In the genomic region with DNA sequence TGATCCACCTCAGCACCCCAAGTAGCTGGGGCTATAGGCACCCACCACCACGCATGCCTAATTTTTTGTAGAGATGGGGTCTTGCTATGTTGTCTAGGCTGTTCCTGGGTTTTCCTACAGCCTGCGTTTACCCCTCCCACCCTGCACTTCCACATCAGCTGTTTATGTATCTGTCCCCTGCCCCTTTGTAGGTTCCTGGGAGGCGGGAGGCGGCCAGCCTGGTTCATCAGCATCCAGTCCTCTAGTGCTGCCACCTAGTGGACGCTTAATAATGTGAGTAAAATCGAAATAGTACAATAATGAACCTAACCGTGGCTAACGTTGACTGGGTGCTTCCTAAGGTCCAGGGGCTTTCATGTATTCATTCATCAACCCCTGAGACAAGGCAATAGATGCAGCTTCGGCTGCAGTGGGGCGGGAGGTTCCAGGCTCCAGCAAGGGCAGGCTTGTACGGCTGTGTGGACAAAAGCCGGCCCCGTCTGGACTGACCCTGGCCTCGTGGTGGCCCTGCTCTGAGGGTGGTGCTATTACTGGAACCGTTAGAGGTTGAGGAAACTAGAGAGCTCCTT, we compare ENCODE assay signal across 8 cellular contexts. TPM values are rescaled to one million over a fixed set of nuclear protein-coding genes. Genes with fewer than 3 reads are reported as not detected.
A peak's percentile ranks its signal among the peaks of the same experiment; 100 is the strongest.
DNase-seq lines count a peak whose midpoint lies in the region; ATAC-seq and TF ChIP-seq lines count a peak whose summit lies in the region.

No MANE protein-coding gene starts in this region.

- no peak overlapping the region for H3K27ac ChIP-seq in CD4-positive, CD25-positive, alpha-beta regulatory T cell (ENCODE audit: insufficient read depth, low read length, poor library complexity, severe bottlenecking)
- no peak overlapping the region for H3K27ac ChIP-seq in stomach

- no peaks in the 10 kb centered on the region for H3K27me3 ChIP-seq in CD4-positive, CD25-positive, alpha-beta regulatory T cell (ENCODE audit: control insufficient read depth, insufficient read depth, low read length)
- H3K27me3 ChIP-seq in stomach = no peaks in the 10 kb centered on the region

- CTCF ChIA-PET in activated CD4-positive, alpha-beta memory T cell treated with anti-CD3 and anti-CD28 coated beads, Interleukin-2, amount 10 ng/mL, durations not matched to agents 7 days and 5 days (lab: Charles Lee) = interaction anchor here (0.6 to 1.7 kb wide), 7 partner anchors 8 to 782 kb away, joined by 3 to 8 read pairs (median 4); no protein-coding TSS in a partner anchor

- DNase-seq in CD4-positive, CD25-positive, alpha-beta regulatory T cell = peak; percentile 29 to 66 (median 46)
- DNase-seq in HFFc6 = peak; percentile 52
- DNase-seq in NCI-H774 (lab: John Stamatoyannopoulos, UW) = peak; percentile 70
- peak; percentile 61 for DNase-seq in activated CD4-positive, alpha-beta memory T cell treated with anti-CD3 and anti-CD28 coated beads, Interleukin-2, amount 10 ng/mL, durations not matched to agents 7 days and 5 days
- peak; percentile 76 for DNase-seq in endothelial cell (ENCODE audit: low spot score)
- peak; percentile 64 for DNase-seq in mucosa of gallbladder (ENCODE audit: low spot score)
- DNase-seq in stomach = peak; percentile 65

- no peak overlapping the region for H3K4me3 Mint-ChIP-seq in CD4-positive, CD25-positive, alpha-beta regulatory T cell
- H3K4me3 Mint-ChIP-seq in HFFc6 = peak overlapping the region; percentile 51
- H3K4me3 Mint-ChIP-seq in activated CD4-positive, alpha-beta memory T cell treated with anti-CD3 and anti-CD28 coated beads, Interleukin-2, amount 10 ng/mL, durations not matched to agents 7 days and 5 days = no peak overlapping the region
- no peak overlapping the region for H3K4me3 Mint-ChIP-seq in endothelial cell (ENCODE audit: unreplicated experiment)

- WGBS in stomach, 5 donors = 21 to 35% (median 31%) methylated on average over 11 to 15 of the region's 15 CpGs

- POLR2A ChIA-PET in activated CD4-positive, alpha-beta memory T cell treated with anti-CD3 and anti-CD28 coated beads, Interleukin-2, amount 10 ng/mL, durations not matched to agents 7 days and 5 days (lab: Charles Lee) = interaction anchor here (1.3 kb wide), 1 partner anchor 62 kb away, joined by 3 read pairs; a partner anchor contains a TSS

- no peak overlapping the region for H3K27ac Mint-ChIP-seq in CD4-positive, CD25-positive, alpha-beta regulatory T cell
- H3K27ac Mint-ChIP-seq in HFFc6 (peak overlapping the region; percentile 25; the same call in 1 of the 2 replicates), endothelial cell (ENCODE audit: unreplicated experiment) (peak overlapping the region; percentile 31)
- no peak overlapping the region for H3K27ac Mint-ChIP-seq in activated CD4-positive, alpha-beta memory T cell treated with anti-CD3 and anti-CD28 coated beads, Interleukin-2, amount 10 ng/mL, durations not matched to agents 7 days and 5 days

- peaks cover 0 to 1% (median 0%) of the 10 kb centered on the region in 7 donors for H3K9me3 Mint-ChIP-seq in CD4-positive, CD25-positive, alpha-beta regulatory T cell
- H3K9me3 Mint-ChIP-seq in HFFc6 = no peaks in the 10 kb centered on the region
- H3K9me3 Mint-ChIP-seq in activated CD4-positive, alpha-beta memory T cell treated with anti-CD3 and anti-CD28 coated beads, Interleukin-2, amount 10 ng/mL, durations not matched to agents 7 days and 5 days = no peaks in the 10 kb centered on the region
- H3K9me3 Mint-ChIP-seq in endothelial cell (ENCODE audit: unreplicated experiment) = no peaks in the 10 kb centered on the region

- H3K4me1 Mint-ChIP-seq in CD4-positive, CD25-positive, alpha-beta regulatory T cell = peaks cover 0 to 7% (median 5%) of the 10 kb centered on the region in 4 donors
- H3K4me1 Mint-ChIP-seq in HFFc6 (ENCODE audit: low read depth) (peaks cover 24% of the 10 kb centered on the region), endothelial cell (ENCODE audit: unreplicated experiment) (peaks cover 13% of the 10 kb centered on the region)
- H3K4me1 Mint-ChIP-seq in activated CD4-positive, alpha-beta memory T cell treated with anti-CD3 and anti-CD28 coated beads, Interleukin-2, amount 10 ng/mL, durations not matched to agents 7 days and 5 days = peaks cover 5% of the 10 kb centered on the region

- TF ChIP-seq POLR2A in stomach (IDR thresholded peaks at IDR 0.05) = no peak

- H3K27me3 Mint-ChIP-seq in CD4-positive, CD25-positive, alpha-beta regulatory T cell = no peaks in the 10 kb centered on the region
- H3K27me3 Mint-ChIP-seq in HFFc6 (ENCODE audit: insufficient read depth) (peaks cover 2% of the 10 kb centered on the region; the same call in 1 of the 2 replicates), endothelial cell (ENCODE audit: unreplicated experiment) (peaks cover 14% of the 10 kb centered on the region)
- H3K27me3 Mint-ChIP-seq in activated CD4-positive, alpha-beta memory T cell treated with anti-CD3 and anti-CD28 coated beads, Interleukin-2, amount 10 ng/mL, durations not matched to agents 7 days and 5 days = peaks cover 3% of the 10 kb centered on the region

- H3K9me3 ChIP-seq in CD4-positive, CD25-positive, alpha-beta regulatory T cell (ENCODE audit: control insufficient read depth in 2 of 2, low read length in 2 of 2) = no peaks in the 10 kb centered on the region
- H3K9me3 ChIP-seq in stomach = no peaks in the 10 kb centered on the region

- no peak for TF ChIP-seq EP300 in stomach (IDR thresholded peaks at IDR 0.05)

- H3K4me1 ChIP-seq in CD4-positive, CD25-positive, alpha-beta regulatory T cell (ENCODE audit: control insufficient read depth, insufficient read depth, low read length, poor library complexity, severe bottlenecking) = no peaks in the 10 kb centered on the region
- H3K4me1 ChIP-seq in stomach = peaks cover 0 to 7% (median 3%) of the 10 kb centered on the region in 4 donors

- TF ChIP-seq CTCF in HFFc6 (IDR thresholded peaks at IDR 0.05) (peak; percentile 91), endothelial cell (IDR thresholded peaks at IDR 0.05; ENCODE audit: unreplicated experiment) (peak; percentile 81), stomach (IDR thresholded peaks at IDR 0.05) (peak in 5 of 7 experiments; percentile 26 to 64 (median 49))

- no peak overlapping the region for H3K4me3 ChIP-seq in CD4-positive, CD25-positive, alpha-beta regulatory T cell (ENCODE audit: low read depth, low read length)
- no peak overlapping the region for H3K4me3 ChIP-seq in stomach

- intact Hi-C loops in stomach (cut with DNase I; ENCODE audit: low total_unique reads) = no loop called here

- H3K36me3 ChIP-seq in CD4-positive, CD25-positive, alpha-beta regulatory T cell (ENCODE audit: control insufficient read depth, insufficient read depth, low read length) = no peaks in the 10 kb centered on the region
- no peaks in the 10 kb centered on the region for H3K36me3 ChIP-seq in stomach

- H3K36me3 Mint-ChIP-seq in CD4-positive, CD25-positive, alpha-beta regulatory T cell = no peaks in the 10 kb centered on the region
- H3K36me3 Mint-ChIP-seq in HFFc6 (ENCODE audit: low read depth) (no peaks in the 10 kb centered on the region), endothelial cell (ENCODE audit: low read depth, unreplicated experiment) (peaks cover 11% of the 10 kb centered on the region)
- no peaks in the 10 kb centered on the region for H3K36me3 Mint-ChIP-seq in activated CD4-positive, alpha-beta memory T cell treated with anti-CD3 and anti-CD28 coated beads, Interleukin-2, amount 10 ng/mL, durations not matched to agents 7 days and 5 days (ENCODE audit: low read depth)

- ATAC-seq in CD4-positive, CD25-positive, alpha-beta regulatory T cell (ENCODE audit: low read depth in 2 of 2) = peak in 1 of 2 donors; percentile 47
- no peak for ATAC-seq in HG03571 (IDR thresholded peaks at IDR 0.05; ENCODE audit: unreplicated experiment)

RNA-seq across cellular contexts. Expression of a gene that starts 1.2 kb away (rescaled TPM):
- total RNA-seq in CD4-positive, CD25-positive, alpha-beta regulatory T cell = not detected
- polyA plus RNA-seq in CD4-positive, CD25-positive, alpha-beta regulatory T cell = under 1 TPM in 1 of 4 donors, not detected in 3; 0.11 TPM
- total RNA-seq in HFFc6 (2021; fragmentation: NEBNext Ultra II Directional; extraction: Animal tissue kit (Norgen Biotek cat#: 25700)) = under 1 TPM; 0.12 to 0.76 (median 0.74) TPM
- total RNA-seq in activated CD4-positive, alpha-beta memory T cell treated with anti-CD3 and anti-CD28 coated beads, Interleukin-2, amount 10 ng/mL, durations not matched to agents 7 days and 5 days = not detected
- total RNA-seq in endothelial cell (ENCODE audit: unreplicated experiment) (not detected), mucosa of gallbladder (not detected), stomach (not detected)
- polyA plus RNA-seq in stomach = not detected

Comparison
In these comparisons a context has a peak if more than half of its experiments do, and no peak if none do; other contexts are left out.
1. H3K27ac Mint-ChIP-seq: peak in HFFc6 (single experiment) and endothelial cell (single experiment); none in CD4-positive, CD25-positive, alpha-beta regulatory T cell (0 of 3) and activated CD4-positive, alpha-beta memory T cell treated with anti-CD3 and anti-CD28 coated beads, Interleukin-2, amount 10 ng/mL, durations not matched to agents 7 days and 5 days (single experiment).
2. Peak in every context shown above with its lines, with median percentiles within 50 percentile points of each other: DNase-seq and CTCF ChIP-seq.